In the genomic region with DNA sequence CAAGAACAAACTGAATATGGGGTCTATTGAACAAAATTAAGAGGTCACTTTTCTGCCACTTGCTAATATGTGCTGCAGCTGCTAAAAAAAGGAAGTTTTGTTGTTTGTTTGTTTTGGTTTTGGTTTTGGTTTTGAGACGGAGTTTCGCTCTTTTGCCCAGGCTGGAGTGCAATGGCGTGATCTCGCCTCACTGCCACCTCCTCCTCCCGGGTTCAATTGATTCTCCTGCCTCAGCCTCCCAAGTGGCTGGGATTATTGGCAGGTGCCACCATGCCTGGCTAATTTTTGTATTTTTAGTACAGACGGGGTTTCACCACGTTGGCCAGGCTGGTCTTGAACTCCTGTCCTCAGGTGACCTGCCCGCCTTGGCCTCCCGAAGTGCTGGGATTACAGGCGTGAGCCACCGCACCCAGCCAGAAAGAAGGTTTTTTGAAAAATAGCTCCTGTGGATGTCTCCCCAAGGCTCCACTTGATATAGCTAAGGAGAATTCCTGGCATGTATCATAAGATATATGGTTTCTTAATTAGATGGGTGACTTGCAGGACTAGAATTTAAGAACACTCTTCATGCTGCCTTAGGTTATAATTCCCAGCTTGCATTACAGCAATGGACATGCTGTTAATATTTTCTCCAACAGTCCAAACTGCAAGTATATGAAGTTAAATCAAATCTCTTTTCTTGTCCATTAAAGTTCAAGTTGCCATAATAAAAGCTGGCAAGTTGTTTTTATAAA, we compare ENCODE assay signal across 9 cellular contexts.
DNase-seq lines count a peak whose midpoint lies in the region; ATAC-seq and TF ChIP-seq lines count a peak whose summit lies in the region.
"Had no signal": no experiment of that assay in that cellular context is flagged by ENCODE, and none has a peak within 500 bp of the region (broad histone marks: within the 10 kb centered on the region; RNA-seq: fewer than 3 reads in every experiment).

No MANE protein-coding gene starts in this region.

- CTCF ChIA-PET in CD8-positive, alpha-beta T cell (lab: Charles Lee): interaction anchor here (0.6 to 1.6 kb wide), 5 partner anchors 16 to 285 kb away, joined by 3 to 6 read pairs (median 3); no protein-coding TSS in a partner anchor

- H3K4me3 ChIP-seq in CD8-positive, alpha-beta T cell (ENCODE audit: low read depth, low read length): no peak overlapping the region

- H3K4me1 ChIP-seq in CD8-positive, alpha-beta T cell (ENCODE audit: insufficient read depth, low read length): peaks cover 21% of the 10 kb centered on the region

- no peaks in the 10 kb centered on the region for H3K36me3 ChIP-seq in CD8-positive, alpha-beta T cell (ENCODE audit: insufficient read depth, low read length)

- ATAC-seq in CD8-positive, alpha-beta T cell: no peak
- ATAC-seq in GM19351 (IDR thresholded peaks at IDR 0.05; ENCODE audit: unreplicated experiment) (peak; percentile 50), HG03342 (IDR thresholded peaks at IDR 0.05; ENCODE audit: unreplicated experiment) (peak; percentile 61), HG03097 (IDR thresholded peaks at IDR 0.05; ENCODE audit: low FRiP score, unreplicated experiment) (no peak), GM18861 (IDR thresholded peaks at IDR 0.05; ENCODE audit: unreplicated experiment) (no peak)

- intact Hi-C loops in CD8-positive, alpha-beta T cell (cut with DNase I, micrococcal nuclease): no loop called here

- H3K4me1 Mint-ChIP-seq in CD8-positive, alpha-beta T cell (ENCODE audit: low read depth): peaks cover 55% of the 10 kb centered on the region

- POLR2A ChIA-PET in CD8-positive, alpha-beta T cell (lab: Charles Lee): interaction anchor here (0.7 to 1.1 kb wide), 2 partner anchors 101 to 285 kb away, joined by 3 read pairs; no protein-coding TSS in a partner anchor

- no peaks in the 10 kb centered on the region for H3K27me3 Mint-ChIP-seq in CD8-positive, alpha-beta T cell (ENCODE audit: low read depth)

- H3K27ac ChIP-seq in CD8-positive, alpha-beta T cell (ENCODE audit: low read depth, low read length): no peak overlapping the region

- H3K36me3 Mint-ChIP-seq in CD8-positive, alpha-beta T cell: no peaks in the 10 kb centered on the region

- TF ChIP-seq CTCF in CD8-positive, alpha-beta T cell (IDR thresholded peaks at IDR 0.05): no peak

- DNase-seq in CD8-positive, alpha-beta T cell: no peak
- DNase-seq in fibroblast of gingiva (ENCODE audit: low read depth): peak; percentile 28
- no peak for DNase-seq in DMS79 treated with DMSO at 0.1 percent for 48 hours (lab: John Stamatoyannopoulos, UW)
- DNase-seq in stimulated activated CD4-positive, alpha-beta T cell treated with anti-CD3 and anti-CD28 coated beads, Interleukin-15, amount 100 ng/mL, for 24 hours: no peak
- DNase-seq: stimulated activated naive CD4-positive, alpha-beta T cell had no signal

- H3K27me3 ChIP-seq in CD8-positive, alpha-beta T cell (ENCODE audit: insufficient read depth, low read length): no peaks in the 10 kb centered on the region

- H3K9me3 ChIP-seq in CD8-positive, alpha-beta T cell (ENCODE audit: low read length): no peaks in the 10 kb centered on the region

- peak overlapping the region; percentile 64 for H3K4me3 Mint-ChIP-seq in CD8-positive, alpha-beta T cell

- no peaks in the 10 kb centered on the region for H3K9me3 Mint-ChIP-seq in CD8-positive, alpha-beta T cell

- H3K27ac Mint-ChIP-seq in CD8-positive, alpha-beta T cell: peak overlapping the region; percentile 49

Comparison
In these comparisons a context has a peak if more than half of its experiments do, and no peak if none do; other contexts are left out.
1. ATAC-seq: peak in GM19351 (single experiment) and HG03342 (single experiment); none in CD8-positive, alpha-beta T cell (single experiment), HG03097 (single experiment) and GM18861 (single experiment).